9 cellular contexts compared by ENCODE assay signal in the genomic region with DNA sequence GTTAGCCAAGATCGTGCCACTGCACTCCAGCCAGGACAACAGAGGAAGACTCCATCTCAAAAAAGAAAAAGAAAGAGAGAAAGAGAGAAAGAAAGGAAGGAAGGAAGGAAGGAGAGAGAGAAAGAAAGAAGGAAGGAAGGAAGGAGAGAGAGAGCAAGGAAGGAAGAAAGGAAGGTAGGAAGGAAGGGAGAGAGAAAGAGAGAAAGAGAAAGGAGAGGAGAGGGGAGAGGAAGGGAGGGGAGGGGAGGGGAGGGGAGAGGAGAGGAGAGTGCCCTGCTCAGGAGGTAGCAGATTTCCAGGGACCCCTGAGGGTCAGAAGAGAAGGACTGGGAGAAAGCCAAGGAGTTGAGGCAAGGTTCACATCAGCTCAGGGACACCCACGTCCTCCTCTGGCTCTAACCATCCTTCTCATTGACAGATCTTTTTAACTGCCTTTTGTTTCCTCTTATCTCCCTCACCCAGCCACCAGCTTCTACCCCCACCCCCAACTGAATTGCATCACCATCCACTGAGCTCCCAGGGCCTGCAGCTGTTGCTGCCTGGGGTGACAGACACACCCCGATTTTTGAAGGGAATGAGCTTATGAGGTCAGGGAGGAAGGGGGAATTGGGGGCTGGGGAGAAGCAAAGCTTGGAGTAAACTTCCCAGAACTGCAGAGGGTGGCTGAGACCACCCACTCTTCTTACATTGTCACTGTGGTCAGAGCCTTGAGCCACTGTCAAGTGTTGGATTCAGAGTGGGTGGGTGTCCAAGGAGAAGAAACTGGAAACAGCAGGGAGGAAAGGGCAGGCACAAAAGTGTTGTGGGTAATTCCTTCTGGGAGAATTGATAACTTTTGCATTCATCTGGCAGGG.
DNase-seq lines count a peak whose midpoint lies in the region; ATAC-seq, FAIRE-seq and TF ChIP-seq lines count a peak whose summit lies in the region.
"Had no signal": no experiment of that assay in that cellular context is flagged by ENCODE, and none has a peak within 500 bp of the region (broad histone marks: within the 10 kb centered on the region; RNA-seq: fewer than 3 reads in every experiment).

No MANE protein-coding gene starts in this region.

- TF ChIP-seq CTCF in fibroblast of villous mesenchyme (IDR thresholded peaks at IDR 0.05; ENCODE audit: insufficient read depth, low read depth, low read length), result no peak
- TF ChIP-seq CTCF in GM13976 (IDR thresholded peaks at IDR 0.05; ENCODE audit: borderline replicate concordance, control extremely low read depth, extremely low read depth, insufficient read depth, missing control alignments), result no peak

- DNase-seq in NCI-H1417 (lab: John Stamatoyannopoulos, UW), result peak; percentile 38 to 59 (median 39)
- no peak for DNase-seq in NCI-H1417 treated with DMSO at 0.1 percent for 48 hours (lab: John Stamatoyannopoulos, UW)
- DNase-seq in RPMI7951 (ENCODE audit: low read depth), result peak; percentile 51
- peak; percentile 24 for DNase-seq in fibroblast of villous mesenchyme (ENCODE audit: low read depth)
- peak; percentile 29 for DNase-seq in retina
- no peak for DNase-seq in GM12892 (ENCODE audit: insufficient read length)
- no peak for DNase-seq in GM13976 (ENCODE audit: low spot score)

- FAIRE-seq in GM12892 (lab: Jason Lieb, UNC), result no peak
- FAIRE-seq: A549 had no signal

- in situ Hi-C loops in GM13976 (cut with MboI; ENCODE audit: low sequenced_read_pairs, unreplicated experiment), result no loop called here

- no peak for ATAC-seq in GM19328 (IDR thresholded peaks at IDR 0.05; ENCODE audit: unreplicated experiment)
- ATAC-seq: A549 had no signal

- no peak for TF ChIP-seq POLR2A in GM12892 (IDR thresholded peaks at IDR 0.05; ENCODE audit: low read depth, low read length)

- no peak overlapping the region for H3K4me3 ChIP-seq in fibroblast of villous mesenchyme (ENCODE audit: low read depth, low read length)
- H3K4me3 ChIP-seq: A549 had no signal

Comparison
In these comparisons a context has a peak if more than half of its experiments do, and no peak if none do; other contexts are left out.
1. DNase-seq: peak in NCI-H1417 (3 of 3), RPMI7951 (single experiment), fibroblast of villous mesenchyme (single experiment) and retina (single experiment); none in NCI-H1417 treated with DMSO at 0.1 percent for 48 hours (single experiment), GM12892 (single experiment) and GM13976 (single experiment).